In genomic region chr6:150813993-150814359, GRCh38 we compare ENCODE assay signal across 8 cellular contexts. TPM values are rescaled to one million over a fixed set of nuclear protein-coding genes. Genes with fewer than 3 reads are reported as not detected.
DNase-seq lines count a peak whose midpoint lies in the region; ATAC-seq and TF ChIP-seq lines count a peak whose summit lies in the region.

No MANE protein-coding gene starts in this region.

- H3K9me3 ChIP-seq in DOHH2 (ENCODE audit: control insufficient read depth, insufficient read depth, low read length), result no peaks in the 10 kb centered on the region

- peak; percentile 45 for ATAC-seq in GM21423 (IDR thresholded peaks at IDR 0.05; ENCODE audit: unreplicated experiment)

- peaks cover 21% of the 10 kb centered on the region for H3K4me1 ChIP-seq in DOHH2 (ENCODE audit: control insufficient read depth, low read length)

- peak overlapping the region; percentile 29 for H3K27ac ChIP-seq in DOHH2 (ENCODE audit: low read depth, low read length)

- peaks cover 9% of the 10 kb centered on the region; the same call in 1 of the 2 replicates for H3F3A ChIP-seq in DOHH2 (ENCODE audit: control insufficient read depth, insufficient read depth)

- H3K4me3 ChIP-seq in DOHH2 (ENCODE audit: low read length) (no peak overlapping the region), fibroblast of pulmonary artery (replicated peaks; ENCODE audit: low read depth, low read length) (no peak overlapping the region)

- H3K4me2 ChIP-seq in DOHH2 (ENCODE audit: low read length), result no peak overlapping the region

- no peak for TF ChIP-seq CTCF in DOHH2 (IDR thresholded peaks at IDR 0.05; ENCODE audit: low read depth, low read length, poor library complexity, severe bottlenecking)
- no peak for TF ChIP-seq CTCF in fibroblast of pulmonary artery (IDR thresholded peaks at IDR 0.05; ENCODE audit: low read length, missing control alignments)

- DNase-seq in HT1080 (ENCODE audit: low read depth), result peak; percentile 69
- peak; percentile 29 for DNase-seq in fibroblast of pulmonary artery (ENCODE audit: low read depth)
- no peak for DNase-seq in foreskin melanocyte
- no peak for DNase-seq in stimulated activated CD4-positive, alpha-beta T cell treated with anti-CD3 and anti-CD28 coated beads, Interleukin-2, amount 100 ng/mL, for 48 hours
- no peak for DNase-seq in NCI-H187 (lab: John Stamatoyannopoulos, UW)
- no peak for DNase-seq in NK-92 treated with Interleukin-12 subunit alpha and Interleukin-12 subunit beta, amount 100 ng/mL, for 24 hours (lab: John Stamatoyannopoulos, UW)

- H4K20me1 ChIP-seq in DOHH2 (ENCODE audit: control insufficient read depth, insufficient read depth, low read depth, low read length), result no peaks in the 10 kb centered on the region

- H3K36me3 ChIP-seq in DOHH2 (ENCODE audit: control insufficient read depth, low read length), result peaks cover 45% of the 10 kb centered on the region

- H3K79me2 ChIP-seq in DOHH2 (ENCODE audit: control insufficient read depth, low read length), result no peaks in the 10 kb centered on the region

- no peaks in the 10 kb centered on the region for H3K27me3 ChIP-seq in DOHH2 (ENCODE audit: control insufficient read depth, low read length)

- no peaks in the 10 kb centered on the region for H3K9me2 ChIP-seq in DOHH2 (replicated peaks; ENCODE audit: control insufficient read depth, low read length)

RNA-seq across cellular contexts. Expression of gene MTHFD1L, which starts 51.5 kb away (rescaled TPM):
- total RNA-seq in HT1080 (2014; rRNA removed; shearing (Covaris generic)), result 44.6 and 65.7 TPM in 2 replicates
- 114 and 138 TPM in 2 replicates for polyA plus RNA-seq in HT1080 (2015; cell fraction: cytosol; rRNA removed)
- 124 and 160 TPM in 2 replicates for polyA plus RNA-seq in HT1080 (2015; cell fraction: nucleus; rRNA removed)

Comparison
In these comparisons a context has a peak if more than half of its experiments do, and no peak if none do; other contexts are left out.
1. DNase-seq: peak in HT1080 (single experiment) and fibroblast of pulmonary artery (single experiment); none in foreskin melanocyte (single experiment), stimulated activated CD4-positive, alpha-beta T cell treated with anti-CD3 and anti-CD28 coated beads, Interleukin-2, amount 100 ng/mL, for 48 hours (0 of 2), NCI-H187 (0 of 2) and NK-92 treated with Interleukin-12 subunit alpha and Interleukin-12 subunit beta, amount 100 ng/mL, for 24 hours (single experiment).